8 cellular contexts compared by ENCODE assay signal in genomic region chr6:157760589-157761330, GRCh38.
DNase-seq lines count a peak whose midpoint lies in the region; ATAC-seq and TF ChIP-seq lines count a peak whose summit lies in the region.

No MANE protein-coding gene starts in this region.

- DNase-seq in ELR (ENCODE audit: low read depth), result peak; percentile 90
- DNase-seq in WTC11 (ENCODE audit: low spot score), result no peak
- peak; percentile 93 for DNase-seq in fibroblast of pulmonary artery (ENCODE audit: low read depth)
- DNase-seq in ureter (ENCODE audit: low spot score), result no peak
- DNase-seq in GM20000 (ENCODE audit: low spot score), result no peak
- no peak for DNase-seq in NCI-H526 (lab: John Stamatoyannopoulos, UW)

- no peaks in the 10 kb centered on the region for H3K36me3 Mint-ChIP-seq in WTC11

- H3K4me3 Mint-ChIP-seq in WTC11, result no peak overlapping the region

- peaks cover 4% of the 10 kb centered on the region for H3K9me3 Mint-ChIP-seq in WTC11

- no peak overlapping the region for H3K4me3 ChIP-seq in fibroblast of pulmonary artery (replicated peaks; ENCODE audit: low read depth, low read length)

- peaks cover 56% of the 10 kb centered on the region for H3K4me1 Mint-ChIP-seq in WTC11

- H3K27me3 Mint-ChIP-seq in WTC11 (ENCODE audit: low read depth), result peaks cover 4% of the 10 kb centered on the region; the same call in 1 of the 2 replicates

- POLR2A ChIA-PET in WTC11 (lab: Charles Lee), result no interaction called here

- TF ChIP-seq CTCF in WTC11 (IDR thresholded peaks at IDR 0.05) (no peak), fibroblast of pulmonary artery (IDR thresholded peaks at IDR 0.05; ENCODE audit: low read length, missing control alignments) (no peak), GM20000 (IDR thresholded peaks at IDR 0.05; ENCODE audit: extremely low read depth, missing control alignments) (no peak)

- ATAC-seq in HG03066 (IDR thresholded peaks at IDR 0.05; ENCODE audit: low read depth, unreplicated experiment) (peak; percentile 0), WTC11 (no peak), GM18520 (IDR thresholded peaks at IDR 0.05; ENCODE audit: unreplicated experiment) (no peak)

- H3K27ac Mint-ChIP-seq in WTC11, result no peak overlapping the region

- CTCF ChIA-PET in WTC11 (lab: Charles Lee), result interaction anchor here (6.8 kb wide), 1 partner anchor 112 kb away, joined by 59 read pairs; no protein-coding TSS in a partner anchor

TF ChIP-seq in WTC11, 78 proteins besides CTCF, POLR2A, EP300 and RAD21:
- TF ChIP-seq ZSCAN18 (CRISPR knock-in tag; IDR thresholded peaks at IDR 0.05) (no peak), GABPB1 (CRISPR knock-in tag; IDR thresholded peaks at IDR 0.05) (peak; percentile 51)

Comparison
In these comparisons a context has a peak if more than half of its experiments do, and no peak if none do; other contexts are left out.
1. DNase-seq: peak in ELR (single experiment) and fibroblast of pulmonary artery (single experiment); none in WTC11 (single experiment), ureter (single experiment), GM20000 (single experiment) and NCI-H526 (0 of 2).